Comparison of ENCODE assay signal across 18 cellular contexts in genomic region chr13:112453207-112453829, GRCh38.
A peak's percentile ranks its signal among the peaks of the same experiment; 100 is the strongest.
DNase-seq lines count a peak whose midpoint lies in the region; ATAC-seq and TF ChIP-seq lines count a peak whose summit lies in the region.
"Had no signal": no experiment of that assay in that cellular context is flagged by ENCODE, and none has a peak within 500 bp of the region (broad histone marks: within the 10 kb centered on the region; RNA-seq: fewer than 3 reads in every experiment).

No MANE protein-coding gene starts in this region.

- H3K27ac Mint-ChIP-seq in natural killer cell (no peak overlapping the region), endodermal cell (no peak overlapping the region), osteocyte (ENCODE audit: unreplicated experiment) (no peak overlapping the region)
- no peak overlapping the region for H3K27ac Mint-ChIP-seq in natural killer cell treated with Interleukin-12 subunit alpha and Interleukin-12 subunit beta and Interleukin-15 and Interleukin-18, amount 100 ng/mL, for 72 hours
- H3K27ac Mint-ChIP-seq: CD14-positive monocyte had no signal

- no peak overlapping the region for H3K27ac ChIP-seq in endodermal cell (ENCODE audit: low read depth, low read length)

- no peaks in the 10 kb centered on the region for H3K4me1 Mint-ChIP-seq in natural killer cell
- no peaks in the 10 kb centered on the region for H3K4me1 Mint-ChIP-seq in natural killer cell treated with Interleukin-12 subunit alpha and Interleukin-12 subunit beta and Interleukin-15 and Interleukin-18, amount 100 ng/mL, for 72 hours (ENCODE audit: low read depth in 2 of 2)
- no peaks in the 10 kb centered on the region for H3K4me1 Mint-ChIP-seq in endodermal cell
- peaks cover 4% of the 10 kb centered on the region for H3K4me1 Mint-ChIP-seq in osteocyte (ENCODE audit: unreplicated experiment)
- H3K4me1 Mint-ChIP-seq: CD14-positive monocyte had no signal

- H3K9me3 Mint-ChIP-seq in natural killer cell (no peaks in the 10 kb centered on the region), endodermal cell (peaks cover 4% of the 10 kb centered on the region), osteocyte (ENCODE audit: unreplicated experiment) (no peaks in the 10 kb centered on the region)
- H3K9me3 Mint-ChIP-seq in natural killer cell treated with Interleukin-12 subunit alpha and Interleukin-12 subunit beta and Interleukin-15 and Interleukin-18, amount 100 ng/mL, for 72 hours, result no peaks in the 10 kb centered on the region

- TF ChIP-seq CTCF in natural killer cell (IDR thresholded peaks at IDR 0.05) (no peak), endodermal cell (conservative IDR thresholded peaks at IDR 0.05) (no peak), osteocyte (IDR thresholded peaks at IDR 0.05) (no peak)

- no peaks in the 10 kb centered on the region for H3K9me3 ChIP-seq in endodermal cell (ENCODE audit: control insufficient read depth, low read length)

- no peaks in the 10 kb centered on the region for H3K27me3 ChIP-seq in endodermal cell (ENCODE audit: control insufficient read depth, insufficient read depth, low read length, poor library complexity, severe bottlenecking)

- no peak overlapping the region for H3K4me3 ChIP-seq in endodermal cell (ENCODE audit: low read length)

- no peaks in the 10 kb centered on the region for H3K36me3 ChIP-seq in endodermal cell (ENCODE audit: control insufficient read depth, insufficient read depth, low read length)

- peak; percentile 9 for DNase-seq in natural killer cell
- no peak for DNase-seq in natural killer cell treated with Interleukin-12 subunit alpha and Interleukin-12 subunit beta and Interleukin-15 and Interleukin-18, amount 100 ng/mL, for 72 hours (ENCODE audit: low spot score)
- peak; percentile 23 for DNase-seq in endodermal cell
- peak; percentile 83 for DNase-seq in osteocyte (ENCODE audit: extremely low spot score, unreplicated experiment)
- no peak for DNase-seq in SK-N-DZ (ENCODE audit: low spot score)
- DNase-seq in GM03348 (ENCODE audit: low spot score), result no peak
- DNase-seq: DMS 273 treated with DMSO at 0.1 percent for 48 hours, IMR-90, Karpas-422, MM.1S, NCI-H1105, NCI-H1694 treated with DMSO at 0.1 percent for 48 hours, NCI-H2107, NCI-H2227 treated with DMSO at 0.1 percent for 48 hours, NCI-H524 had no signal

- no peaks in the 10 kb centered on the region for H3K4me1 ChIP-seq in endodermal cell (ENCODE audit: control insufficient read depth, insufficient read depth, low read length)

- WGBS in endodermal cell (ENCODE audit: insufficient coverage in 1 of 2, insufficient read length in 1 of 2), 2 experiments, result 89% methylated on average over 28 to 32 of the region's 32 CpGs

- intact Hi-C loops in natural killer cell (cut with micrococcal nuclease), result no loop called here

- no peaks in the 10 kb centered on the region for H3K36me3 Mint-ChIP-seq in natural killer cell
- no peaks in the 10 kb centered on the region for H3K36me3 Mint-ChIP-seq in natural killer cell treated with Interleukin-12 subunit alpha and Interleukin-12 subunit beta and Interleukin-15 and Interleukin-18, amount 100 ng/mL, for 72 hours
- H3K36me3 Mint-ChIP-seq in endodermal cell (ENCODE audit: low read depth), result no peaks in the 10 kb centered on the region
- no peaks in the 10 kb centered on the region for H3K36me3 Mint-ChIP-seq in osteocyte (ENCODE audit: unreplicated experiment)
- H3K36me3 Mint-ChIP-seq: CD14-positive monocyte had no signal

- no peak overlapping the region for H3K9ac ChIP-seq in endodermal cell (ENCODE audit: extremely low read depth, low read length, poor library complexity, severe bottlenecking)

- H3K27me3 Mint-ChIP-seq in natural killer cell (ENCODE audit: low read depth in 2 of 2) (peaks cover 0 to 7% of the 10 kb centered on the region in 2 donors), endodermal cell (ENCODE audit: insufficient read depth) (no peaks in the 10 kb centered on the region), osteocyte (ENCODE audit: unreplicated experiment) (peaks cover 5% of the 10 kb centered on the region)
- peaks cover 0 to 4% of the 10 kb centered on the region in 2 donors for H3K27me3 Mint-ChIP-seq in natural killer cell treated with Interleukin-12 subunit alpha and Interleukin-12 subunit beta and Interleukin-15 and Interleukin-18, amount 100 ng/mL, for 72 hours

- H3K4me3 Mint-ChIP-seq in natural killer cell (no peak overlapping the region), endodermal cell (no peak overlapping the region), osteocyte (ENCODE audit: unreplicated experiment) (no peak overlapping the region)
- H3K4me3 Mint-ChIP-seq in natural killer cell treated with Interleukin-12 subunit alpha and Interleukin-12 subunit beta and Interleukin-15 and Interleukin-18, amount 100 ng/mL, for 72 hours, result no peak overlapping the region
- H3K4me3 Mint-ChIP-seq: CD14-positive monocyte had no signal

- ATAC-seq in natural killer cell (no peak), GM19023 (IDR thresholded peaks at IDR 0.05; ENCODE audit: unreplicated experiment) (no peak)
- ATAC-seq in natural killer cell treated with Interleukin-12 subunit alpha and Interleukin-12 subunit beta and Interleukin-15 and Interleukin-18, amount 100 ng/mL, for 72 hours, result no peak
- ATAC-seq: Panc1 had no signal

Comparison
In these comparisons a context has a peak if more than half of its experiments do, and no peak if none do; other contexts are left out.
1. DNase-seq: peak in natural killer cell (single experiment), endodermal cell (single experiment) and osteocyte (single experiment); none in natural killer cell treated with Interleukin-12 subunit alpha and Interleukin-12 subunit beta and Interleukin-15 and Interleukin-18, amount 100 ng/mL, for 72 hours (single experiment), SK-N-DZ (single experiment) and GM03348 (single experiment).